In genomic region chr3:63937661-63938651, GRCh38 we compare ENCODE assay signal across 8 cellular contexts. TPM values are rescaled to one million over a fixed set of nuclear protein-coding genes. Genes with fewer than 3 reads are reported as not detected.
DNase-seq lines count a peak whose midpoint lies in the region; ATAC-seq and TF ChIP-seq lines count a peak whose summit lies in the region.

No MANE protein-coding gene starts in this region.

- H3K4me1 Mint-ChIP-seq in CD4-positive, CD25-positive, alpha-beta regulatory T cell = peaks cover 38 to 66% (median 59%) of the 10 kb centered on the region in 4 donors
- H3K4me1 Mint-ChIP-seq in activated T-cell treated with anti-CD3 and anti-CD28 coated beads, Interleukin-2, amount 50 U/mL, for 24 hours (ENCODE audit: low read depth) = peaks cover 71% of the 10 kb centered on the region

- H3K9me3 ChIP-seq in CD4-positive, CD25-positive, alpha-beta regulatory T cell (ENCODE audit: control insufficient read depth in 2 of 2, low read length in 2 of 2) = no peaks in the 10 kb centered on the region
- no peaks in the 10 kb centered on the region for H3K9me3 ChIP-seq in upper lobe of right lung

- H3K9me3 Mint-ChIP-seq in CD4-positive, CD25-positive, alpha-beta regulatory T cell = no peaks in the 10 kb centered on the region
- H3K9me3 Mint-ChIP-seq in activated T-cell treated with anti-CD3 and anti-CD28 coated beads, Interleukin-2, amount 50 U/mL, for 24 hours = no peaks in the 10 kb centered on the region

- no peak overlapping the region for H3K4me3 ChIP-seq in CD4-positive, CD25-positive, alpha-beta regulatory T cell (ENCODE audit: low read depth, low read length)
- H3K4me3 ChIP-seq in upper lobe of right lung = no peak overlapping the region

- no peak overlapping the region for H3K27ac ChIP-seq in CD4-positive, CD25-positive, alpha-beta regulatory T cell (ENCODE audit: insufficient read depth, low read length, poor library complexity, severe bottlenecking)
- peak overlapping the region; percentile 21 for H3K27ac ChIP-seq in upper lobe of right lung

- intact Hi-C loops in upper lobe of right lung (cut with DNase I) = no loop called here

- H3K27ac Mint-ChIP-seq in CD4-positive, CD25-positive, alpha-beta regulatory T cell = peak overlapping the region; percentile 20 to 58 (median 57)
- H3K27ac Mint-ChIP-seq in activated T-cell treated with anti-CD3 and anti-CD28 coated beads, Interleukin-2, amount 50 U/mL, for 24 hours = no peak overlapping the region

- no peaks in the 10 kb centered on the region for H3K27me3 Mint-ChIP-seq in CD4-positive, CD25-positive, alpha-beta regulatory T cell
- no peaks in the 10 kb centered on the region for H3K27me3 Mint-ChIP-seq in activated T-cell treated with anti-CD3 and anti-CD28 coated beads, Interleukin-2, amount 50 U/mL, for 24 hours

- TF ChIP-seq CTCF in upper lobe of right lung (IDR thresholded peaks at IDR 0.05) (no peak), GM13976 (IDR thresholded peaks at IDR 0.05; ENCODE audit: borderline replicate concordance, control extremely low read depth, extremely low read depth, insufficient read depth, missing control alignments) (no peak)

- H3K4me3 Mint-ChIP-seq in CD4-positive, CD25-positive, alpha-beta regulatory T cell = no peak overlapping the region
- H3K4me3 Mint-ChIP-seq in activated T-cell treated with anti-CD3 and anti-CD28 coated beads, Interleukin-2, amount 50 U/mL, for 24 hours = no peak overlapping the region

- peak in 1 of 3 donors; percentile 32 for DNase-seq in CD4-positive, CD25-positive, alpha-beta regulatory T cell
- peak; percentile 11 for DNase-seq in astrocyte of the hippocampus (ENCODE audit: low read depth, low spot score)
- DNase-seq in upper lobe of right lung = no peak
- DNase-seq in GM13976 (ENCODE audit: low spot score) = no peak
- no peak for DNase-seq in NCI-H2107 treated with DMSO at 0.1 percent for 48 hours (lab: John Stamatoyannopoulos, UW; ENCODE audit: unreplicated experiment)
- DNase-seq in activated T-cell treated with anti-CD3 and anti-CD28 coated beads, Interleukin-2, amount 50 U/mL, for 24 hours = no peak

- H3K36me3 Mint-ChIP-seq in CD4-positive, CD25-positive, alpha-beta regulatory T cell = peaks cover 7% of the 10 kb centered on the region
- peaks cover 75% of the 10 kb centered on the region for H3K36me3 Mint-ChIP-seq in activated T-cell treated with anti-CD3 and anti-CD28 coated beads, Interleukin-2, amount 50 U/mL, for 24 hours (ENCODE audit: low read depth)

- ATAC-seq in CD4-positive, CD25-positive, alpha-beta regulatory T cell (ENCODE audit: low read depth in 2 of 2) = peak in 1 of 2 donors; percentile 23
- peak; percentile 72 for ATAC-seq in GM19397 (IDR thresholded peaks at IDR 0.05; ENCODE audit: unreplicated experiment)
- peak; percentile 78 for ATAC-seq in HG03354 (IDR thresholded peaks at IDR 0.05; ENCODE audit: poor library complexity, severe bottlenecking, unreplicated experiment)
- ATAC-seq in upper lobe of right lung = peak; percentile 86

- H3K4me1 ChIP-seq in CD4-positive, CD25-positive, alpha-beta regulatory T cell (ENCODE audit: control insufficient read depth, insufficient read depth, low read length, poor library complexity, severe bottlenecking) = peaks cover 20% of the 10 kb centered on the region
- peaks cover 38% of the 10 kb centered on the region for H3K4me1 ChIP-seq in upper lobe of right lung

- no peaks in the 10 kb centered on the region for H3K27me3 ChIP-seq in CD4-positive, CD25-positive, alpha-beta regulatory T cell (ENCODE audit: control insufficient read depth, insufficient read depth, low read length)
- no peaks in the 10 kb centered on the region for H3K27me3 ChIP-seq in upper lobe of right lung

- in situ Hi-C loops in GM13976 (cut with MboI; ENCODE audit: low sequenced_read_pairs, unreplicated experiment) = no loop called here

- H3K36me3 ChIP-seq in CD4-positive, CD25-positive, alpha-beta regulatory T cell (ENCODE audit: control insufficient read depth, insufficient read depth, low read length) = peaks cover 3% of the 10 kb centered on the region
- H3K36me3 ChIP-seq in upper lobe of right lung = no peaks in the 10 kb centered on the region

RNA-seq across cellular contexts. Expression of gene SCAANT1, which starts 25.8 kb away (rescaled TPM):
- 4.7 TPM for total RNA-seq in CD4-positive, CD25-positive, alpha-beta regulatory T cell
- polyA plus RNA-seq in CD4-positive, CD25-positive, alpha-beta regulatory T cell = not detected
- total RNA-seq in upper lobe of right lung = not detected
